In the genomic region with DNA sequence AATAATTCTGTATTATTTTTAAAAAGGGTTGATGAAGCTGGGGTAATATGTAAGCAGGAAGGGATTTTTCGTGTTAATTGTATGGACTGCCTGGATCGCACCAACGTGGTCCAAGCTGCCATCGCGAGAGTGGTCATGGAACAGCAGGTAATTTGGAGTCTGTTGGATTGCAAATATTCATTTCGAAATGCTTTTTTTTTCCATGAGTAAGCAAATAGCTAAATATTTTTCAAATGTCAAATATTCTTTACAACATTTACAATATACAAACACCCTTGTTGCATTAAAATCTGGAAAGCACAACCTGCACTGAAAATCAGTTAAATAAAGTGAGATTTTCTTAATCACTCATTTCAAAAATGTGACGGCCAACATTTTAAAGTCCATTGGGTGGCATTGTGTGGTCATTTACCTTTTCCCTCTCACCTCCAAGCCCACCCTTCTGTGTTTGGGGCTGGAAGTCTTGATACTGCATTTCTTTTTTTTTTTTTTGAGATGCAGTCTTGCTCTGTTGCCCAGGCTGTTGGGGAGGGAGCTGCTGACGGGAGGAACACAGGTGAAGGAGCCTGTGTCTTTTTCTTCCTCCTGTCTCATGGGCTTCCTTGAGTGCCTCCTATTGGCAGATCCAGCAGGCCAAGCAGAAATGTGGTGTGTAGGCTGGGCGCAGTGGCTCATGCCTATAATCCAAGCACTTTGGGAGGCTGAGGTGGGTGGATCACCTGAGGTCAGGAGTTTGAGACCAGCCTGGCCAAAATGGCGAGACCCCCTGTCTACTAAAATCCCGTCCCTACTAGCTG, we compare ENCODE assay signal across 2 cellular contexts.
A peak's percentile ranks its signal among the peaks of the same experiment; 100 is the strongest.
TF ChIP-seq lines count a peak whose summit lies in the region.

No MANE protein-coding gene starts in this region.

TF ChIP-seq in IMR-90, 13 proteins besides CTCF, POLR2A, EP300 and RAD21:
- no peak for TF ChIP-seq RCOR1 (IDR thresholded peaks at IDR 0.05; ENCODE audit: insufficient replicate concordance, low read length)
- peak; percentile 46; the same call in 1 of the 2 replicates for TF ChIP-seq MAFK (IDR thresholded peaks at IDR 0.05; ENCODE audit: low read depth, low read length)

TF ChIP-seq in H1, 55 proteins besides CTCF, POLR2A, EP300 and RAD21:
- TF ChIP-seq PHF8 (conservative IDR thresholded peaks at IDR 0.05; ENCODE audit: low read depth, low read length) (no peak), CBX5 (IDR thresholded peaks at IDR 0.05; ENCODE audit: low read depth, low read length) (no peak), EGR1 (IDR thresholded peaks at IDR 0.05; ENCODE audit: borderline replicate concordance, low read depth, low read length) (no peak), TAF1 (IDR thresholded peaks at IDR 0.05; ENCODE audit: low read depth, low read length) (no peak), CEBPB (IDR thresholded peaks at IDR 0.05; ENCODE audit: low read depth, low read length) (no peak), SIN3A (conservative IDR thresholded peaks at IDR 0.05 in 1 of 2, IDR thresholded peaks at IDR 0.05 in 1 of 2; ENCODE audit: low read depth in 1 of 2, low read length in 2 of 2) (no peak), BCL11A (IDR thresholded peaks at IDR 0.05; ENCODE audit: low read depth in 2 of 2, low read length in 2 of 2) (no peak), EZH2 (IDR thresholded peaks at IDR 0.05; ENCODE audit: low read depth, low read length, severe bottlenecking) (no peak), RFX5 (IDR thresholded peaks at IDR 0.05; ENCODE audit: borderline replicate concordance, low read depth, low read length) (no peak), BACH1 (IDR thresholded peaks at IDR 0.05; ENCODE audit: low read length) (no peak), SIRT6 (IDR thresholded peaks at IDR 0.05; ENCODE audit: low read length) (no peak), RXRA (IDR thresholded peaks at IDR 0.05; ENCODE audit: insufficient read depth, low read depth, low read length) (no peak), JUN (IDR thresholded peaks at IDR 0.05; ENCODE audit: low read depth, low read length) (no peak)
- TF ChIP-seq, protein P1, sequence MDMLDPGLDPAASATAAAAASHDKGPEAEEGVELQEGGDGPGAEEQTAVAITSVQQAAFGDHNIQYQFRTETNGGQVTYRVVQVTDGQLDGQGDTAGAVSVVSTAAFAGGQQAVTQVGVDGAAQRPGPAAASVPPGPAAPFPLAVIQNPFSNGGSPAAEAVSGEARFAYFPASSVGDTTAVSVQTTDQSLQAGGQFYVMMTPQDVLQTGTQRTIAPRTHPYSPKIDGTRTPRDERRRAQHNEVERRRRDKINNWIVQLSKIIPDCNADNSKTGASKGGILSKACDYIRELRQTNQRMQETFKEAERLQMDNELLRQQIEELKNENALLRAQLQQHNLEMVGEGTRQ (IDR thresholded peaks at IDR 0.05; ENCODE audit: low read length), result no peak
